1 cellular context compared by ENCODE assay signal in genomic region chr17:10094806-10095205, GRCh38.
TF ChIP-seq lines count a peak whose summit lies in the region.

No MANE protein-coding gene starts in this region.

TF ChIP-seq in IMR-90, 13 proteins besides CTCF, POLR2A, EP300 and RAD21 (continued from another document):
- TF ChIP-seq, protein P1, sequence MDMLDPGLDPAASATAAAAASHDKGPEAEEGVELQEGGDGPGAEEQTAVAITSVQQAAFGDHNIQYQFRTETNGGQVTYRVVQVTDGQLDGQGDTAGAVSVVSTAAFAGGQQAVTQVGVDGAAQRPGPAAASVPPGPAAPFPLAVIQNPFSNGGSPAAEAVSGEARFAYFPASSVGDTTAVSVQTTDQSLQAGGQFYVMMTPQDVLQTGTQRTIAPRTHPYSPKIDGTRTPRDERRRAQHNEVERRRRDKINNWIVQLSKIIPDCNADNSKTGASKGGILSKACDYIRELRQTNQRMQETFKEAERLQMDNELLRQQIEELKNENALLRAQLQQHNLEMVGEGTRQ (IDR thresholded peaks at IDR 0.05; ENCODE audit: low read depth, low read length), result no peak
- TF ChIP-seq MXI1 (IDR thresholded peaks at IDR 0.05; ENCODE audit: borderline replicate concordance, low read depth, low read length) (no peak), BHLHE40 (IDR thresholded peaks at IDR 0.05; ENCODE audit: low read depth, low read length) (no peak), NFE2L2 (IDR thresholded peaks at IDR 0.05; ENCODE audit: low read depth, low read length) (no peak), MAFK (IDR thresholded peaks at IDR 0.05; ENCODE audit: low read depth, low read length) (no peak), ELK1 (IDR thresholded peaks at IDR 0.05; ENCODE audit: borderline replicate concordance, low read depth, low read length) (no peak), RFX5 (IDR thresholded peaks at IDR 0.05; ENCODE audit: low read depth, low read length) (no peak), CEBPB (IDR thresholded peaks at IDR 0.05; ENCODE audit: low read depth, low read length) (no peak), SMC3 (IDR thresholded peaks at IDR 0.05; ENCODE audit: low read depth, low read length) (no peak), CHD1 (IDR thresholded peaks at IDR 0.05; ENCODE audit: low read depth, low read length) (no peak), FOS (IDR thresholded peaks at IDR 0.05; ENCODE audit: low read depth, low read length) (no peak)
TF ChIP-seq in IMR-90: peak in this region for 0.
